Comparison of ENCODE assay signal across 15 cellular contexts in genomic region chr7:27237735-27238334, GRCh38. TPM values are rescaled to one million over a fixed set of nuclear protein-coding genes. Genes with fewer than 3 reads are reported as not detected.
DNase-seq lines count a peak whose midpoint lies in the region; ATAC-seq, FAIRE-seq and TF ChIP-seq lines count a peak whose summit lies in the region.
"Had no signal": no experiment of that assay in that cellular context is flagged by ENCODE, and none has a peak within 500 bp of the region (broad histone marks: within the 10 kb centered on the region; RNA-seq: fewer than 3 reads in every experiment).

No MANE protein-coding gene starts in this region.

- H3K4me1 ChIP-seq in foreskin keratinocyte: no peaks in the 10 kb centered on the region
- H3K4me1 ChIP-seq in vagina: peaks cover 30% of the 10 kb centered on the region

- FAIRE-seq in RCC 7860 (lab: Jason Lieb, UNC): peak; percentile 50
- FAIRE-seq: colon had no signal

- H3K27me3 ChIP-seq in foreskin keratinocyte (peaks cover 100% of the 10 kb centered on the region), vagina (no peaks in the 10 kb centered on the region)

- H3K9me3 Mint-ChIP-seq in activated naive CD4-positive, alpha-beta T cell treated with anti-CD3 and anti-CD28 coated beads, Interleukin-2, amount 50 U/mL, for 72 hours: no peaks in the 10 kb centered on the region
- H3K9me3 Mint-ChIP-seq: WTC11 had no signal

- H3K9me3 ChIP-seq in vagina: no peaks in the 10 kb centered on the region
- H3K9me3 ChIP-seq: right lobe of liver had no signal

- peak in 1 of 2 donors; percentile 26 for TF ChIP-seq POLR2A in vagina (IDR thresholded peaks at IDR 0.05)

- TF ChIP-seq CTCF in foreskin keratinocyte (conservative IDR thresholded peaks at IDR 0.05) (no peak), vagina (IDR thresholded peaks at IDR 0.05) (no peak)

- H3K36me3 ChIP-seq in vagina: no peaks in the 10 kb centered on the region
- H3K36me3 ChIP-seq: right lobe of liver had no signal

- H3K4me3 ChIP-seq in vagina: no peak overlapping the region
- H3K4me3 ChIP-seq: right lobe of liver had no signal

- H3K36me3 Mint-ChIP-seq in activated naive CD4-positive, alpha-beta T cell treated with anti-CD3 and anti-CD28 coated beads, Interleukin-2, amount 50 U/mL, for 72 hours: peaks cover 0 to 12% of the 10 kb centered on the region in 2 donors
- H3K36me3 Mint-ChIP-seq: WTC11 had no signal

- ATAC-seq in activated naive CD4-positive, alpha-beta T cell treated with anti-CD3 and anti-CD28 coated beads, Interleukin-2, amount 50 U/mL, for 72 hours: peak; percentile 46 to 81
- ATAC-seq in foreskin keratinocyte (peak; percentile 40), HG02840 (IDR thresholded peaks at IDR 0.05; ENCODE audit: low FRiP score, unreplicated experiment) (no peak), GM21526 (IDR thresholded peaks at IDR 0.05; ENCODE audit: low FRiP score, unreplicated experiment) (no peak), GM21723 (IDR thresholded peaks at IDR 0.05; ENCODE audit: unreplicated experiment) (no peak)
- ATAC-seq: right lobe of liver, WTC11 had no signal

- intact Hi-C loops in vagina (cut with DNase I): loop anchor here (10.0 kb wide), 1 partner anchor 337 kb away; no protein-coding TSS in a partner anchor

- DNase-seq in activated naive CD4-positive, alpha-beta T cell treated with anti-CD3 and anti-CD28 coated beads, Interleukin-2, amount 50 U/mL, for 72 hours (ENCODE audit: low spot score in 2 of 2): no peak
- no peak for DNase-seq in activated naive CD4-positive, alpha-beta T cell (lab: John Stamatoyannopoulos, UW)
- DNase-seq in RCC 7860 (ENCODE audit: low spot score): peak; percentile 42
- DNase-seq in foreskin keratinocyte: no peak
- DNase-seq in vagina (ENCODE audit: extremely low spot score in 2 of 2): no peak
- DNase-seq: activated effector memory CD4-positive, alpha-beta T cell treated with anti-CD3 and anti-CD28 coated beads, Interleukin-2, amount 50 U/mL, for 16 hours; NCI-H1436 treated with DMSO at 0.1 percent for 48 hours; right lobe of liver had no signal

- H3K27ac ChIP-seq in foreskin keratinocyte: no peak overlapping the region
- peak overlapping the region; percentile 36 for H3K27ac ChIP-seq in vagina
- H3K27ac ChIP-seq: right lobe of liver had no signal

- H3K27ac Mint-ChIP-seq in activated naive CD4-positive, alpha-beta T cell treated with anti-CD3 and anti-CD28 coated beads, Interleukin-2, amount 50 U/mL, for 72 hours: no peak overlapping the region
- H3K27ac Mint-ChIP-seq: memory B cell, WTC11 had no signal

RNA-seq across cellular contexts. Expression of gene EVX1, which starts 4.8 kb away (rescaled TPM):
- not detected for total RNA-seq in activated naive CD4-positive, alpha-beta T cell treated with anti-CD3 and anti-CD28 coated beads, Interleukin-2, amount 50 U/mL, for 72 hours
- not detected in 2 replicates for total RNA-seq in foreskin keratinocyte
- polyA plus RNA-seq in foreskin keratinocyte: not detected in 2 replicates
- 2.5 TPM for total RNA-seq in vagina
- total RNA-seq: right lobe of liver, WTC11 had no signal
- polyA plus RNA-seq: BJ had no signal

RNA-seq across cellular contexts. Expression of gene HOXA13, which starts 37.9 kb away (rescaled TPM):
- total RNA-seq in activated naive CD4-positive, alpha-beta T cell treated with anti-CD3 and anti-CD28 coated beads, Interleukin-2, amount 50 U/mL, for 72 hours: not detected
- total RNA-seq in foreskin keratinocyte: not detected in 2 replicates
- not detected in 2 replicates for polyA plus RNA-seq in foreskin keratinocyte
- total RNA-seq in vagina: 14.5 TPM
- total RNA-seq: right lobe of liver, WTC11 had no signal

RNA-seq across cellular contexts. Expression of gene HOXA11, which starts 52.8 kb away (rescaled TPM):
- not detected for total RNA-seq in activated naive CD4-positive, alpha-beta T cell treated with anti-CD3 and anti-CD28 coated beads, Interleukin-2, amount 50 U/mL, for 72 hours
- total RNA-seq in foreskin keratinocyte: 0.07 and 0.31 TPM in 2 replicates
- polyA plus RNA-seq in foreskin keratinocyte: 0.17 and 0.21 TPM in 2 replicates
- total RNA-seq in vagina: 9.8 TPM
- total RNA-seq: right lobe of liver, WTC11 had no signal

Comparison
In these comparisons a context has a peak if more than half of its experiments do, and no peak if none do; other contexts are left out.
1. ATAC-seq: peak in activated naive CD4-positive, alpha-beta T cell treated with anti-CD3 and anti-CD28 coated beads, Interleukin-2, amount 50 U/mL, for 72 hours (2 of 2) and foreskin keratinocyte (single experiment); none in HG02840 (single experiment), GM21526 (single experiment) and GM21723 (single experiment).
2. RNA of gene HOXA13, which starts 37.9 kb away (total RNA-seq): 14.5 TPM in vagina (single experiment); not detected in activated naive CD4-positive, alpha-beta T cell treated with anti-CD3 and anti-CD28 coated beads, Interleukin-2, amount 50 U/mL, for 72 hours and not detected in foreskin keratinocyte; every median in the first group is over 10 times any median in the second.